ENCODE assay signal across 1 cellular context in the genomic region with DNA sequence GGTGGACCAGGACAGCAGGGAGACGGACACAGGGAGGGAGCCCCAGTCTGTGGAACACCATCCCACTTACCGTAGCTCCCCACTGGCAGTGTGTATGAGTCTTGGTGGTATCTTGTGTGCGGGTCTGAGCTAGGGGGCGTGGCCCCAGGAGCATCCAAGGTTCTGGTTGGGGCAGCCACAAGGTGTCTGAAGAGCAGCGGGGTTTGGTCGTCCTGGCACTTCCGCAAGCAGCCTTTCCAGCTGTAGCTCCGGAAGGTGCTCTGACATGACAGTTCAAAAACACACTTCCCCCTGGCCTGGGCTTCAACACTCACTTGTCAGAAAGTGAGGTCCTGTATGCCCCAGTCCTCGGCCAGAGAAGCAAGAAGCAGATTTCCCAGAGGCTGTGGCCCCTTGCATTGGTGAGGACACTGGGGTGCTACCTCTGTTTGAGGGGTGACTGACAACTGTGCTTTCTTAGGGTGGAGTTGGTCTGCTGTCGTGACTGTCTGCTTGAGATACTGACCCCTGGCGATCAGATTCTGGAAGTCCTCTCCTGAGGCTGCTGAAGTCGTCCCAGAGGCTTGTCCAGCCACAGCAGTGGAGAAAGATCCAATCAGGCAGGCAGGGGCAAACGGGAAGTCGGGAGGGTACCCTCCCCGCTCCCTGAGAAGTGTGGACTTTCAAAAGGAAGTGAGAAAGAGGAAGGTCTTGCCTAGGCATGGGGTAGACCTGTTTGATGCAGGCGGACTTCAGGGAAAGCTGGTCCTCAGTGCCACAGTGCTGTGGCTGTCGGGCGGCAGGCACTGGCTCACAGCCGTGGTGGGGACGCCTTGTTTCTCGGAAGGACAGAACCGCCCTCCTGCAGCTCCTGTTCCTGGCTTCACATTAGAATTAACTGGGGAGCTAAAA.
A peak's percentile ranks its signal among the peaks of the same experiment; 100 is the strongest.
TF ChIP-seq lines count a peak whose summit lies in the region.

No MANE protein-coding gene starts in this region.

TF ChIP-seq in GM12878, 131 proteins besides CTCF, POLR2A, EP300 and RAD21 (continued from another document):
- TF ChIP-seq, protein P1, sequence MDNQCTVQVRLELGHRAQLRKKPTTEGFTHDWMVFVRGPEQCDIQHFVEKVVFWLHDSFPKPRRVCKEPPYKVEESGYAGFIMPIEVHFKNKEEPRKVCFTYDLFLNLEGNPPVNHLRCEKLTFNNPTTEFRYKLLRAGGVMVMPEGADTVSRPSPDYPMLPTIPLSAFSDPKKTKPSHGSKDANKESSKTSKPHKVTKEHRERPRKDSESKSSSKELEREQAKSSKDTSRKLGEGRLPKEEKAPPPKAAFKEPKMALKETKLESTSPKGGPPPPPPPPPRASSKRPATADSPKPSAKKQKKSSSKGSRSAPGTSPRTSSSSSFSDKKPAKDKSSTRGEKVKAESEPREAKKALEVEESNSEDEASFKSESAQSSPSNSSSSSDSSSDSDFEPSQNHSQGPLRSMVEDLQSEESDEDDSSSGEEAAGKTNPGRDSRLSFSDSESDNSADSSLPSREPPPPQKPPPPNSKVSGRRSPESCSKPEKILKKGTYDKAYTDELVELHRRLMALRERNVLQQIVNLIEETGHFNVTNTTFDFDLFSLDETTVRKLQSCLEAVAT (IDR thresholded peaks at IDR 0.05), result no peak
- TF ChIP-seq, protein P2, sequence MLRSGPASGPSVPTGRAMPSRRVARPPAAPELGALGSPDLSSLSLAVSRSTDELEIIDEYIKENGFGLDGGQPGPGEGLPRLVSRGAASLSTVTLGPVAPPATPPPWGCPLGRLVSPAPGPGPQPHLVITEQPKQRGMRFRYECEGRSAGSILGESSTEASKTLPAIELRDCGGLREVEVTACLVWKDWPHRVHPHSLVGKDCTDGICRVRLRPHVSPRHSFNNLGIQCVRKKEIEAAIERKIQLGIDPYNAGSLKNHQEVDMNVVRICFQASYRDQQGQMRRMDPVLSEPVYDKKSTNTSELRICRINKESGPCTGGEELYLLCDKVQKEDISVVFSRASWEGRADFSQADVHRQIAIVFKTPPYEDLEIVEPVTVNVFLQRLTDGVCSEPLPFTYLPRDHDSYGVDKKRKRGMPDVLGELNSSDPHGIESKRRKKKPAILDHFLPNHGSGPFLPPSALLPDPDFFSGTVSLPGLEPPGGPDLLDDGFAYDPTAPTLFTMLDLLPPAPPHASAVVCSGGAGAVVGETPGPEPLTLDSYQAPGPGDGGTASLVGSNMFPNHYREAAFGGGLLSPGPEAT (IDR thresholded peaks at IDR 0.05; ENCODE audit: low read depth), result peak; percentile 30; the same call in 1 of the 2 replicates
- TF ChIP-seq CREM (IDR thresholded peaks at IDR 0.05; ENCODE audit: low read depth), result 0 out of 2 replicates have a peak, but pooled peaks have one; percentile 39
- no peak for TF ChIP-seq SP1 (IDR thresholded peaks at IDR 0.05; ENCODE audit: low read depth, low read length)
- no peak for TF ChIP-seq ZBED1 (IDR thresholded peaks at IDR 0.05; ENCODE audit: borderline replicate concordance)
- TF ChIP-seq TCF3 (IDR thresholded peaks at IDR 0.05; ENCODE audit: borderline replicate concordance, insufficient read depth, low read depth, low read length), result no peak
- no peak for TF ChIP-seq RFX5 (IDR thresholded peaks at IDR 0.05; ENCODE audit: low read depth, low read length)
- TF ChIP-seq, protein P3, sequence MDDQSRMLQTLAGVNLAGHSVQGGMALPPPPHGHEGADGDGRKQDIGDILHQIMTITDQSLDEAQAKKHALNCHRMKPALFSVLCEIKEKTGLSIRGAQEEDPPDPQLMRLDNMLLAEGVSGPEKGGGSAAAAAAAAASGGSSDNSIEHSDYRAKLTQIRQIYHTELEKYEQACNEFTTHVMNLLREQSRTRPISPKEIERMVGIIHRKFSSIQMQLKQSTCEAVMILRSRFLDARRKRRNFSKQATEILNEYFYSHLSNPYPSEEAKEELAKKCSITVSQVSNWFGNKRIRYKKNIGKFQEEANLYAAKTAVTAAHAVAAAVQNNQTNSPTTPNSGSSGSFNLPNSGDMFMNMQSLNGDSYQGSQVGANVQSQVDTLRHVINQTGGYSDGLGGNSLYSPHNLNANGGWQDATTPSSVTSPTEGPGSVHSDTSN (IDR thresholded peaks at IDR 0.05; ENCODE audit: insufficient replicate concordance, low read depth, low read length), result peak; percentile 35
- TF ChIP-seq TAF1 (IDR thresholded peaks at IDR 0.05; ENCODE audit: borderline replicate concordance, low read depth, low read length), result no peak
- TF ChIP-seq, protein P4, sequence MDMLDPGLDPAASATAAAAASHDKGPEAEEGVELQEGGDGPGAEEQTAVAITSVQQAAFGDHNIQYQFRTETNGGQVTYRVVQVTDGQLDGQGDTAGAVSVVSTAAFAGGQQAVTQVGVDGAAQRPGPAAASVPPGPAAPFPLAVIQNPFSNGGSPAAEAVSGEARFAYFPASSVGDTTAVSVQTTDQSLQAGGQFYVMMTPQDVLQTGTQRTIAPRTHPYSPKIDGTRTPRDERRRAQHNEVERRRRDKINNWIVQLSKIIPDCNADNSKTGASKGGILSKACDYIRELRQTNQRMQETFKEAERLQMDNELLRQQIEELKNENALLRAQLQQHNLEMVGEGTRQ (IDR thresholded peaks at IDR 0.05; ENCODE audit: borderline replicate concordance, low read depth, low read length), result no peak
- no peak for TF ChIP-seq CHD4 (IDR thresholded peaks at IDR 0.05)
- TF ChIP-seq SMAD1 (IDR thresholded peaks at IDR 0.05; ENCODE audit: low read depth, partially characterized antibody), result no peak
- TF ChIP-seq, protein P5, sequence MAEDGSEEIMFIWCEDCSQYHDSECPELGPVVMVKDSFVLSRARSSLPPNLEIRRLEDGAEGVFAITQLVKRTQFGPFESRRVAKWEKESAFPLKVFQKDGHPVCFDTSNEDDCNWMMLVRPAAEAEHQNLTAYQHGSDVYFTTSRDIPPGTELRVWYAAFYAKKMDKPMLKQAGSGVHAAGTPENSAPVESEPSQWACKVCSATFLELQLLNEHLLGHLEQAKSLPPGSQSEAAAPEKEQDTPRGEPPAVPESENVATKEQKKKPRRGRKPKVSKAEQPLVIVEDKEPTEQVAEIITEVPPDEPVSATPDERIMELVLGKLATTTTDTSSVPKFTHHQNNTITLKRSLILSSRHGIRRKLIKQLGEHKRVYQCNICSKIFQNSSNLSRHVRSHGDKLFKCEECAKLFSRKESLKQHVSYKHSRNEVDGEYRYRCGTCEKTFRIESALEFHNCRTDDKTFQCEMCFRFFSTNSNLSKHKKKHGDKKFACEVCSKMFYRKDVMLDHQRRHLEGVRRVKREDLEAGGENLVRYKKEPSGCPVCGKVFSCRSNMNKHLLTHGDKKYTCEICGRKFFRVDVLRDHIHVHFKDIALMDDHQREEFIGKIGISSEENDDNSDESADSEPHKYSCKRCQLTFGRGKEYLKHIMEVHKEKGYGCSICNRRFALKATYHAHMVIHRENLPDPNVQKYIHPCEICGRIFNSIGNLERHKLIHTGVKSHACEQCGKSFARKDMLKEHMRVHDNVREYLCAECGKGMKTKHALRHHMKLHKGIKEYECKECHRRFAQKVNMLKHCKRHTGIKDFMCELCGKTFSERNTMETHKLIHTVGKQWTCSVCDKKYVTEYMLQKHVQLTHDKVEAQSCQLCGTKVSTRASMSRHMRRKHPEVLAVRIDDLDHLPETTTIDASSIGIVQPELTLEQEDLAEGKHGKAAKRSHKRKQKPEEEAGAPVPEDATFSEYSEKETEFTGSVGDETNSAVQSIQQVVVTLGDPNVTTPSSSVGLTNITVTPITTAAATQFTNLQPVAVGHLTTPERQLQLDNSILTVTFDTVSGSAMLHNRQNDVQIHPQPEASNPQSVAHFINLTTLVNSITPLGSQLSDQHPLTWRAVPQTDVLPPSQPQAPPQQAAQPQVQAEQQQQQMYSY (CRISPR knock-in tag; IDR thresholded peaks at IDR 0.05), result no peak
- TF ChIP-seq YBX1 (IDR thresholded peaks at IDR 0.05), result no peak
- TF ChIP-seq, protein P6, sequence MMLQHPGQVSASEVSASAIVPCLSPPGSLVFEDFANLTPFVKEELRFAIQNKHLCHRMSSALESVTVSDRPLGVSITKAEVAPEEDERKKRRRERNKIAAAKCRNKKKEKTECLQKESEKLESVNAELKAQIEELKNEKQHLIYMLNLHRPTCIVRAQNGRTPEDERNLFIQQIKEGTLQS (IDR thresholded peaks at IDR 0.05; ENCODE audit: borderline replicate concordance, extremely low read depth, low read depth, low read length), result no peak
- TF ChIP-seq SUPT20H (IDR thresholded peaks at IDR 0.05; ENCODE audit: borderline replicate concordance, control insufficient read depth, low read depth, low read length), result no peak
- TF ChIP-seq, protein P7, sequence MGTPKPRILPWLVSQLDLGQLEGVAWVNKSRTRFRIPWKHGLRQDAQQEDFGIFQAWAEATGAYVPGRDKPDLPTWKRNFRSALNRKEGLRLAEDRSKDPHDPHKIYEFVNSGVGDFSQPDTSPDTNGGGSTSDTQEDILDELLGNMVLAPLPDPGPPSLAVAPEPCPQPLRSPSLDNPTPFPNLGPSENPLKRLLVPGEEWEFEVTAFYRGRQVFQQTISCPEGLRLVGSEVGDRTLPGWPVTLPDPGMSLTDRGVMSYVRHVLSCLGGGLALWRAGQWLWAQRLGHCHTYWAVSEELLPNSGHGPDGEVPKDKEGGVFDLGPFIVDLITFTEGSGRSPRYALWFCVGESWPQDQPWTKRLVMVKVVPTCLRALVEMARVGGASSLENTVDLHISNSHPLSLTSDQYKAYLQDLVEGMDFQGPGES (IDR thresholded peaks at IDR 0.05), result no peak
- no peak for TF ChIP-seq GABPA (IDR thresholded peaks at IDR 0.05; ENCODE audit: low read depth)
